In the genomic region with DNA sequence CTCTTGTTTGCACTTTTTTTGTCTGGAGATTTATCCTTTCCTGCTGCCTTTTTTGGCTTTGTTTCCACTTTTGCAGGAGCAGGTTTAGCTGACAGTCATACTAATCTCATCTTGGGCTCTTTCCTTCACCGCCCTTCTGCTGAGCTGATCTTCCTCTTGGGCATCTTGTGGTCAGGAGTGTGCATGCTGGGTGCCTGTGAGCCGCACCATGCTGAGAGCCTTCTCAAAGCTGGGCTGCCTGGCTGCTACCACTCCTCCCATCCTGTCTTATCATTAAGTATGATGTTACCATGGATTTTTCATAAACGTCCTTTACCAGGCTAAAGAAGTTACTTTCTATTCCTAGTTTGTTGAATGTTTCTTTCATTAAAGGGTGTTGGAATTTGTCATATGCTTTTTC, we compare ENCODE assay signal across 17 cellular contexts. TPM values are rescaled to one million over a fixed set of nuclear protein-coding genes. Genes with fewer than 3 reads are reported as not detected.
DNase-seq lines count a peak whose midpoint lies in the region; ATAC-seq and TF ChIP-seq lines count a peak whose summit lies in the region.
"Had no signal": no experiment of that assay in that cellular context is flagged by ENCODE, and none has a peak within 500 bp of the region (broad histone marks: within the 10 kb centered on the region; RNA-seq: fewer than 3 reads in every experiment).

No MANE protein-coding gene starts in this region.

- H3K36me3 Mint-ChIP-seq in Calu3 (ENCODE audit: insufficient read depth, unreplicated experiment), result peaks cover 22% of the 10 kb centered on the region

- CTCF ChIA-PET in Calu3 (lab: Charles Lee), result no interaction called here

- no peak overlapping the region for H2BK5ac ChIP-seq in mesendoderm (ENCODE audit: low read length)

- no peaks in the 10 kb centered on the region for H3K36me3 ChIP-seq in mesendoderm (ENCODE audit: control insufficient read depth, insufficient read depth, low read length)

- H3K4me1 ChIP-seq in mesendoderm (ENCODE audit: control insufficient read depth, low read depth, low read length), result no peaks in the 10 kb centered on the region
- H3K4me1 ChIP-seq: gastroesophageal sphincter had no signal

- intact Hi-C loops in Calu3 (cut with micrococcal nuclease; ENCODE audit: unreplicated experiment), result no loop called here

- H3K4me1 Mint-ChIP-seq in Calu3 (ENCODE audit: low read depth, unreplicated experiment), result no peaks in the 10 kb centered on the region

- peak; percentile 22 for DNase-seq in D341Med (ENCODE audit: low spot score)
- DNase-seq in NB4 (ENCODE audit: low read depth), result peak; percentile 16
- peak; percentile 52 for DNase-seq in astrocyte of the spinal cord (ENCODE audit: low read depth, low spot score)
- peak; percentile 51 for DNase-seq in mesendoderm
- no peak for DNase-seq in Calu3
- no peak for DNase-seq in SK-N-DZ (ENCODE audit: low spot score)
- DNase-seq: activated CD4-positive, alpha-beta T cell treated with anti-CD3 and anti-CD28 coated beads for 4 hours; activated T-cell treated with anti-CD3 and anti-CD28 coated beads, Interleukin-2, amount 50 U/mL, for 24 hours; DMS 273 treated with DMSO at 0.1 percent for 48 hours; immature natural killer cell; NCI-H2107; NCI-H748 treated with DMSO at 0.1 percent for 48 hours; substantia nigra had no signal

- H3K27me3 Mint-ChIP-seq in Calu3 (ENCODE audit: unreplicated experiment), result no peaks in the 10 kb centered on the region
- H3K27me3 Mint-ChIP-seq: activated T-cell treated with anti-CD3 and anti-CD28 coated beads, Interleukin-2, amount 50 U/mL, for 24 hours had no signal

- H3K79me2 ChIP-seq in mesendoderm (ENCODE audit: control insufficient read depth, insufficient read depth, low read length), result no peaks in the 10 kb centered on the region

- no TSS peak for BruUV-seq in Calu3 (replicated peaks; lab: Mats Ljungman, UMichigan)

- WGBS in mesendoderm (ENCODE audit: extremely low coverage, insufficient coverage, low lambda C conversion rate), result no CpG with 5 or more reads among the region's 3 CpGs

- H2AK5ac ChIP-seq in mesendoderm (ENCODE audit: low read length), result no peak overlapping the region

- H3K4ac ChIP-seq in mesendoderm (ENCODE audit: low read depth, low read length), result no peak overlapping the region

- no peak overlapping the region for H3K4me2 ChIP-seq in mesendoderm (ENCODE audit: low read length)

- TF ChIP-seq CTCF in NB4 (IDR thresholded peaks at IDR 0.05; ENCODE audit: low read depth, low read length) (no peak), astrocyte of the spinal cord (IDR thresholded peaks at IDR 0.05; ENCODE audit: low read depth, low read length) (no peak), Calu3 (IDR thresholded peaks at IDR 0.05; ENCODE audit: unreplicated experiment) (no peak)

- no peak overlapping the region for H3K27ac ChIP-seq in mesendoderm (ENCODE audit: low read depth, low read length)
- H3K27ac ChIP-seq: gastroesophageal sphincter had no signal

- H2BK120ac ChIP-seq in mesendoderm (ENCODE audit: low read depth, low read length), result no peak overlapping the region

- no peak overlapping the region for H3K23ac ChIP-seq in mesendoderm (ENCODE audit: low read length)

- no peak overlapping the region for H4K5ac ChIP-seq in mesendoderm (ENCODE audit: low read length)

- no peak overlapping the region for H2BK15ac ChIP-seq in mesendoderm (replicated peaks; ENCODE audit: low read depth)

- peaks cover 2% of the 10 kb centered on the region for H3K79me1 ChIP-seq in mesendoderm (ENCODE audit: low read length)

- in situ Hi-C loops in astrocyte of the spinal cord (cut with HindIII; ENCODE audit: low sequenced_read_pairs), result no loop called here

- no peaks in the 10 kb centered on the region for H3K9me3 Mint-ChIP-seq in Calu3 (ENCODE audit: low read depth, unreplicated experiment)
- H3K9me3 Mint-ChIP-seq: activated T-cell treated with anti-CD3 and anti-CD28 coated beads, Interleukin-2, amount 50 U/mL, for 24 hours; immature natural killer cell had no signal

- TF ChIP-seq POLR2A in NB4 (IDR thresholded peaks at IDR 0.05; ENCODE audit: extremely low read depth, insufficient read length), result no peak

- ATAC-seq in GM18858 (IDR thresholded peaks at IDR 0.05; ENCODE audit: unreplicated experiment) (no peak), GM21447 (IDR thresholded peaks at IDR 0.05; ENCODE audit: unreplicated experiment) (no peak)
- ATAC-seq: gastroesophageal sphincter had no signal

- H4K8ac ChIP-seq in mesendoderm (ENCODE audit: low read depth, low read length), result no peak overlapping the region

- H3K27ac Mint-ChIP-seq in Calu3 (ENCODE audit: unreplicated experiment), result no peak overlapping the region
- H3K27ac Mint-ChIP-seq: activated T-cell treated with anti-CD3 and anti-CD28 coated beads, Interleukin-2, amount 50 U/mL, for 24 hours; immature natural killer cell had no signal

- H3K4me3 ChIP-seq in NB4 (ENCODE audit: low read depth, low read length), result no peak overlapping the region
- H3K4me3 ChIP-seq in astrocyte of the spinal cord (ENCODE audit: low read depth, low read length), result no peak overlapping the region
- no peak overlapping the region for H3K4me3 ChIP-seq in mesendoderm (ENCODE audit: low read length)
- H3K4me3 ChIP-seq: gastroesophageal sphincter, lung had no signal

- no peak overlapping the region for H3K9ac ChIP-seq in mesendoderm (ENCODE audit: low read length)

- H3K27me3 ChIP-seq in mesendoderm (ENCODE audit: insufficient read depth, low read length, poor library complexity), result no peaks in the 10 kb centered on the region
- H3K27me3 ChIP-seq: gastroesophageal sphincter had no signal

- no peak overlapping the region for H3K4me3 Mint-ChIP-seq in Calu3 (ENCODE audit: low read depth, unreplicated experiment)
- H3K4me3 Mint-ChIP-seq: activated T-cell treated with anti-CD3 and anti-CD28 coated beads, Interleukin-2, amount 50 U/mL, for 24 hours; immature natural killer cell had no signal

- no peak overlapping the region for H3K56ac ChIP-seq in mesendoderm (ENCODE audit: low read length)

- no peak overlapping the region for H3K18ac ChIP-seq in mesendoderm (ENCODE audit: low read length)

RNA-seq across cellular contexts. Expression of gene MCCC2, which starts 49.5 kb away (rescaled TPM):
- polyA plus RNA-seq in mesendoderm (2013, experiment 1 of 2), result 48.3 TPM
- 48.6 TPM for polyA plus RNA-seq in mesendoderm (2013, experiment 2 of 2)
- total RNA-seq in Calu3 (2022), result 98.7 and 115 TPM in 2 replicates
- polyA plus RNA-seq in SK-N-DZ (2014; cell fraction: cytosol; rRNA removed), result 49.1 and 55.1 TPM in 2 replicates
- polyA plus RNA-seq in SK-N-DZ (2014; cell fraction: nucleus; rRNA removed), result 30.7 and 32.3 TPM in 2 replicates

Comparison
In these comparisons a context has a peak if more than half of its experiments do, and no peak if none do; other contexts are left out.
1. DNase-seq: peak in D341Med (single experiment), NB4 (single experiment), astrocyte of the spinal cord (single experiment) and mesendoderm (single experiment); none in Calu3 (single experiment) and SK-N-DZ (single experiment).